In the genomic region with DNA sequence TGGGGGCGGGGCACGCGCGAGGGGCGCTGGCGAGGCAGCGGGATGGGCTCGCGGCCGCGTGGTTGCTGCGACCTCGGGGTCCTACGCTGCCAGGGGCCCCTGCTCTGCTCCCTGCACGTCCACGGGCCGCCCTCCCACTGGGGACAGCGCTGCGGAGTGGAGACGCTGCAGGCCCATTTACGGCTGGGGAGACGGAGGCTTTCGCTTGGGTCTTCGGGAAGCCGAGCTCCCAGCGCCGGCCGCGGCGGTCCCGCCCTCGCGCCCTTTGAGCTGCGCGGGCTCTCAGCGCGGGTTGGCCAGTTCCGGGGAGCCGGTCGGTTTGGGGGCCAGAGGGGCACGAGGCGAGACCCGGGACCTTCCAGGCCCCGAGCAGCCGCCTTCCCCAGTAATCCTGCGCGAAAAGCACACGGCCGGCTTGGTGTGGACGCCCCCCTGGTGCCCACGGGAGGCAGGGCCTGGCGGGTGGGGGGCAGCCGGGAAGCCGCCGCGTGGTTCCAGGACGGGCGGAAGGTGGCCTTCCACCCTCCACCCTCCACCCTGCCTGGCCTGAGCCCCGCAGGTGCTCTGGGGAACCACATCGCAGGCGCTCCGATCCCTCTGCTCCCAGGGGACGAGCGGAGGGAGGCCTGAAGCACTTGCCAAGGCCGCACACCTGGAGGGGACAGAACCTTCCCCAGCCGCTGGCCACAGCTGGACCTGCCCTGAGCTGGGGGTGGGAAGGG, we compare ENCODE assay signal across 8 cellular contexts. TPM values are rescaled to one million over a fixed set of nuclear protein-coding genes. Genes with fewer than 3 reads are reported as not detected.
DNase-seq lines count a peak whose midpoint lies in the region; ATAC-seq, FAIRE-seq and TF ChIP-seq lines count a peak whose summit lies in the region.

No MANE protein-coding gene starts in this region.

- peak; percentile 16 for ATAC-seq in HG02678 (IDR thresholded peaks at IDR 0.05; ENCODE audit: unreplicated experiment)
- ATAC-seq in stimulated activated naive CD8-positive, alpha-beta T cell treated with anti-CD3 and anti-CD28 coated beads, Interleukin-15, amount 100 ng/mL, for 72 hours = peak; percentile 46

- H3K4me2 ChIP-seq in astrocyte (ENCODE audit: low read length) = peak overlapping the region; percentile 99
- peak overlapping the region; percentile 77 for H3K4me2 ChIP-seq in keratinocyte (ENCODE audit: control insufficient read depth, extremely low read depth, insufficient read depth, low read depth, low read length)

- H3K27ac Mint-ChIP-seq in astrocyte (ENCODE audit: unreplicated experiment) = no peak overlapping the region
- no peak overlapping the region for H3K27ac Mint-ChIP-seq in stimulated activated naive CD8-positive, alpha-beta T cell treated with anti-CD3 and anti-CD28 coated beads, Interleukin-15, amount 100 ng/mL, for 72 hours

- DNase-seq in AG08396 (ENCODE audit: low spot score) (peak; percentile 86), GM13977 (ENCODE audit: low spot score) (peak; percentile 84), NCI-H1105 treated with DMSO at 0.1 percent for 48 hours (lab: John Stamatoyannopoulos, UW) (peak; percentile 62), astrocyte (ENCODE audit: low read depth) (no peak), keratinocyte (ENCODE audit: low read depth, low spot score) (no peak), NCI-H187 treated with DMSO at 0.1 percent for 48 hours (lab: John Stamatoyannopoulos, UW) (no peak)
- DNase-seq in stimulated activated naive CD8-positive, alpha-beta T cell treated with anti-CD3 and anti-CD28 coated beads, Interleukin-15, amount 100 ng/mL, for 72 hours = peak in 1 of 2 donors; percentile 32

- dilution Hi-C loops in keratinocyte (cut with MboI; ENCODE audit: extremely low pct_ligation_motif_present, low sequenced_read_pairs) = loop anchor here (25.0 kb wide), 1 partner anchor 999 kb away; no protein-coding TSS in a partner anchor

- in situ Hi-C loops in GM13977 (cut with MboI; ENCODE audit: low pct_unique_long_range_greater_than_20kb, low sequenced_read_pairs, unreplicated experiment) = loop anchor here (10.0 kb wide), 2 partner anchors 132 to 1012 kb away; no protein-coding TSS in a partner anchor

- peaks cover 9% of the 10 kb centered on the region for H3K4me1 Mint-ChIP-seq in astrocyte (ENCODE audit: low read depth, unreplicated experiment)
- peaks cover 67% of the 10 kb centered on the region for H3K4me1 Mint-ChIP-seq in stimulated activated naive CD8-positive, alpha-beta T cell treated with anti-CD3 and anti-CD28 coated beads, Interleukin-15, amount 100 ng/mL, for 72 hours

- H3K9me1 ChIP-seq in keratinocyte (ENCODE audit: control insufficient read depth, extremely low read depth, insufficient read depth, low read length) = no peaks in the 10 kb centered on the region

- H3K9ac ChIP-seq in astrocyte (ENCODE audit: low read length) (peak overlapping the region; percentile 74), keratinocyte (ENCODE audit: control insufficient read depth, extremely low read depth, insufficient read depth, low read length) (peak overlapping the region; percentile 77)

- H2AFZ ChIP-seq in astrocyte (ENCODE audit: low read depth, low read length) (peak overlapping the region; percentile 94), keratinocyte (ENCODE audit: control insufficient read depth, low read length) (peak overlapping the region; percentile 74)

- no peaks in the 10 kb centered on the region for H3K9me3 Mint-ChIP-seq in astrocyte (ENCODE audit: unreplicated experiment)
- no peaks in the 10 kb centered on the region for H3K9me3 Mint-ChIP-seq in stimulated activated naive CD8-positive, alpha-beta T cell treated with anti-CD3 and anti-CD28 coated beads, Interleukin-15, amount 100 ng/mL, for 72 hours

- H3K79me2 ChIP-seq in astrocyte (ENCODE audit: insufficient read depth, low read length) = peaks cover 18% of the 10 kb centered on the region
- peaks cover 9% of the 10 kb centered on the region for H3K79me2 ChIP-seq in keratinocyte (ENCODE audit: control insufficient read depth, insufficient read depth, low read length)

- H3K4me3 Mint-ChIP-seq in astrocyte (ENCODE audit: unreplicated experiment) = no peak overlapping the region
- H3K4me3 Mint-ChIP-seq in stimulated activated naive CD8-positive, alpha-beta T cell treated with anti-CD3 and anti-CD28 coated beads, Interleukin-15, amount 100 ng/mL, for 72 hours = peak overlapping the region; percentile 98

- H3K27me3 ChIP-seq in astrocyte (ENCODE audit: insufficient read depth, low read length) = no peaks in the 10 kb centered on the region
- H3K27me3 ChIP-seq in keratinocyte (ENCODE audit: control insufficient read depth, extremely low read depth, insufficient read depth, low read length) = no peaks in the 10 kb centered on the region

- H3K27me3 Mint-ChIP-seq in astrocyte (ENCODE audit: low read depth, unreplicated experiment) = peaks cover 7% of the 10 kb centered on the region
- no peaks in the 10 kb centered on the region for H3K27me3 Mint-ChIP-seq in stimulated activated naive CD8-positive, alpha-beta T cell treated with anti-CD3 and anti-CD28 coated beads, Interleukin-15, amount 100 ng/mL, for 72 hours

- H4K20me1 ChIP-seq in astrocyte (ENCODE audit: insufficient read depth, low read length) (no peaks in the 10 kb centered on the region), keratinocyte (ENCODE audit: control insufficient read depth, extremely low read depth, insufficient read depth, low read length) (no peaks in the 10 kb centered on the region)

- FAIRE-seq in astrocyte (lab: Jason Lieb, UNC) (no peak), keratinocyte (lab: Jason Lieb, UNC) (no peak)

- TF ChIP-seq CTCF in GM13977 (IDR thresholded peaks at IDR 0.05; ENCODE audit: extremely low read depth, insufficient read depth, missing control alignments) (no peak), astrocyte (IDR thresholded peaks at IDR 0.05; ENCODE audit: insufficient read depth, low read depth, low read length) (no peak), keratinocyte (optimal IDR thresholded peaks at IDR 0.05 in 1 of 3, IDR thresholded peaks at IDR 0.05 in 1 of 3, conservative IDR thresholded peaks at IDR 0.05 in 1 of 3; ENCODE audit: extremely low read depth in 1 of 3, insufficient read depth in 2 of 3, low read length in 3 of 3) (peak in 1 of 3 experiments; percentile 17)

- H3K27ac ChIP-seq in astrocyte (ENCODE audit: low read depth, low read length) (peak overlapping the region; percentile 40), keratinocyte (ENCODE audit: control insufficient read depth, insufficient read depth, low read length) (peak overlapping the region; percentile 56)

- H3K4me3 ChIP-seq in astrocyte (ENCODE audit: insufficient read depth, low read depth, low read length) = peak overlapping the region; percentile 64
- peak overlapping the region; percentile 68 to 75 (median 73) for H3K4me3 ChIP-seq in keratinocyte (ENCODE audit: control insufficient read depth in 2 of 3, extremely low read depth in 1 of 3, insufficient read depth in 2 of 3, low read depth in 1 of 3, low read length in 3 of 3)

- H3K9me3 ChIP-seq in astrocyte (ENCODE audit: insufficient read depth, low read depth, low read length) (no peaks in the 10 kb centered on the region), keratinocyte (ENCODE audit: control insufficient read depth, low read depth, low read length) (no peaks in the 10 kb centered on the region)

- no peaks in the 10 kb centered on the region for H3K36me3 ChIP-seq in astrocyte (ENCODE audit: insufficient read depth, low read length)
- H3K36me3 ChIP-seq in keratinocyte (ENCODE audit: control insufficient read depth in 2 of 2, extremely low read depth in 1 of 2, insufficient read depth in 2 of 2, low read length in 2 of 2) = peaks cover 4% of the 10 kb centered on the region in 2 experiments

- peaks cover 2% of the 10 kb centered on the region for H3K36me3 Mint-ChIP-seq in astrocyte (ENCODE audit: low read depth, unreplicated experiment)

- H3K4me1 ChIP-seq in astrocyte (ENCODE audit: insufficient read depth, low read length) = peaks cover 22% of the 10 kb centered on the region
- peaks cover 36% of the 10 kb centered on the region for H3K4me1 ChIP-seq in keratinocyte (ENCODE audit: control insufficient read depth, extremely low read depth, insufficient read depth, low read length)

RNA-seq across cellular contexts. Expression of gene PEX10, which starts 0.6 kb away (rescaled TPM):
- total RNA-seq in astrocyte = 16.6 and 18.6 TPM in 2 replicates
- 13.8 to 17.6 TPM (median 17.0 TPM) in 3 replicates for polyA plus RNA-seq in keratinocyte
- polyA plus RNA-seq in keratinocyte (2011; ENCODE audit: low read depth) = 3.0 TPM
- polyA plus RNA-seq in keratinocyte (2011; cell fraction: cytosol; rRNA removed) = 9.6 and 17.7 TPM in 2 replicates
- polyA plus RNA-seq in keratinocyte (2011; cell fraction: nucleus; rRNA removed) = 10.6 and 14.8 TPM in 2 replicates
- polyA plus RNA-seq in keratinocyte (2012; ENCODE audit: low replicate concordance) = 7.6 and 16.4 TPM in 2 replicates
- 7.5 to 12.8 TPM (median 8.0 TPM) in 3 replicates for polyA minus RNA-seq in keratinocyte
- polyA minus RNA-seq in keratinocyte (2011; cell fraction: cytosol; rRNA and poly(A)+ RNA removed) = 25.1 TPM
- polyA minus RNA-seq in keratinocyte (2011; cell fraction: nucleus; rRNA and poly(A)+ RNA removed) = 6.6 and 7.2 TPM in 2 replicates

RNA-seq across cellular contexts. Expression of gene RER1, which starts 21.3 kb away (rescaled TPM):
- 197 and 211 TPM in 2 replicates for total RNA-seq in astrocyte
- 242 to 297 TPM (median 254 TPM) in 3 replicates for polyA plus RNA-seq in keratinocyte
- polyA plus RNA-seq in keratinocyte (2011; ENCODE audit: low read depth) = 34.5 TPM
- polyA plus RNA-seq in keratinocyte (2011; cell fraction: cytosol; rRNA removed) = 255 and 328 TPM in 2 replicates
- polyA plus RNA-seq in keratinocyte (2011; cell fraction: nucleus; rRNA removed) = 371 and 414 TPM in 2 replicates
- 127 and 149 TPM in 2 replicates for polyA plus RNA-seq in keratinocyte (2012; ENCODE audit: low replicate concordance)
- polyA minus RNA-seq in keratinocyte = 101 to 343 TPM (median 322 TPM) in 3 replicates
- polyA minus RNA-seq in keratinocyte (2011; cell fraction: cytosol; rRNA and poly(A)+ RNA removed) = 71.6 TPM
- 35.3 and 96.4 TPM in 2 replicates for polyA minus RNA-seq in keratinocyte (2011; cell fraction: nucleus; rRNA and poly(A)+ RNA removed)

RNA-seq across cellular contexts. Expression of gene MORN1, which starts 21.6 kb away (rescaled TPM):
- total RNA-seq in astrocyte = 9.2 and 11.7 TPM in 2 replicates
- polyA plus RNA-seq in keratinocyte = 2.1 to 3.9 TPM (median 3.7 TPM) in 3 replicates
- polyA plus RNA-seq in keratinocyte (2011; ENCODE audit: low read depth) = 1.3 TPM
- polyA plus RNA-seq in keratinocyte (2011; cell fraction: cytosol; rRNA removed) = 1.6 and 2.2 TPM in 2 replicates
- polyA plus RNA-seq in keratinocyte (2011; cell fraction: nucleus; rRNA removed) = 7.3 and 8.8 TPM in 2 replicates
- polyA plus RNA-seq in keratinocyte (2012; ENCODE audit: low replicate concordance) = 2.3 and 4.0 TPM in 2 replicates
- polyA minus RNA-seq in keratinocyte = 5.3 to 6.3 TPM (median 5.9 TPM) in 3 replicates
- polyA minus RNA-seq in keratinocyte (2011; cell fraction: cytosol; rRNA and poly(A)+ RNA removed) = 2.3 TPM
- 4.7 and 7.0 TPM in 2 replicates for polyA minus RNA-seq in keratinocyte (2011; cell fraction: nucleus; rRNA and poly(A)+ RNA removed)

Comparison
In these comparisons a context has a peak if more than half of its experiments do, and no peak if none do; other contexts are left out.
1. DNase-seq: peak in AG08396 (single experiment), GM13977 (single experiment) and NCI-H1105 treated with DMSO at 0.1 percent for 48 hours (single experiment); none in astrocyte (single experiment), keratinocyte (single experiment) and NCI-H187 treated with DMSO at 0.1 percent for 48 hours (single experiment).